In the genomic region with DNA sequence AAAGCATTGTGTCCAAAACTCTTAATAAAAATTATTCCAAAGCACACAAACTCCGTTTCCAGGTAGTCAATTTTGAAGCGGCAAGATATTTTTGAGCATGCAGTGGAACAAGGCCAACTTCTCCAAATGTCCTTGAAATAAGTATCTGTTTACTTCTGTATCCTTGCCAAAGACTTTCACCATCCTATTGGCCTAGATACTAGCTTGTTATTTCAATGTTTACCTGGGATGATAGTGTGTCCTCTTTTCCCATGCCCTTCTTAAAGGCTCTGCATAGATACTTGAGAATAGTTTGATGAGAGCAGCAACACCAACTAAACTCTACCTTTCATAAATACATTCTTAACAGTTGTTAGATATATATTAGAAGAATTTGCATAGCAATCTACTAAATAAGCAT, we compare ENCODE assay signal across 25 cellular contexts.
DNase-seq lines count a peak whose midpoint lies in the region; ATAC-seq, FAIRE-seq and TF ChIP-seq lines count a peak whose summit lies in the region.
"Had no signal": no experiment of that assay in that cellular context is flagged by ENCODE, and none has a peak within 500 bp of the region (broad histone marks: within the 10 kb centered on the region; RNA-seq: fewer than 3 reads in every experiment).

No MANE protein-coding gene starts in this region.

- WGBS in liver = 39% methylated on average over 2 of the region's 2 CpGs
- 2% methylated on average over 2 of the region's 2 CpGs for WGBS in HepG2 (ENCODE audit: low lambda C conversion rate)
- WGBS in tibial nerve, 2 donors = 88 to 93% methylated on average over 2 of the region's 2 CpGs

- ATAC-seq in HepG2 (no peak), left lung (peak; percentile 57)

- H3K9me3 ChIP-seq in liver (ENCODE audit: control insufficient read depth in 4 of 4, low read length in 3 of 4) = no peaks in the 10 kb centered on the region
- no peaks in the 10 kb centered on the region for H3K9me3 ChIP-seq in HepG2 (ENCODE audit: low read length)
- H3K9me3 ChIP-seq in left lung = no peaks in the 10 kb centered on the region
- no peaks in the 10 kb centered on the region for H3K9me3 ChIP-seq in tibial nerve
- H3K9me3 ChIP-seq: MG63, Peyer's patch had no signal

- no peaks in the 10 kb centered on the region for H4K20me1 ChIP-seq in HepG2 (ENCODE audit: insufficient read depth, low read length)

- H3K36me3 ChIP-seq in liver (ENCODE audit: control insufficient read depth in 4 of 4, insufficient read depth in 3 of 4, low read depth in 1 of 4, low read length in 3 of 4) (no peaks in the 10 kb centered on the region), HepG2 (replicated peaks in 1 of 2; ENCODE audit: control insufficient read depth in 1 of 2, insufficient read depth in 2 of 2, low read length in 2 of 2) (no peaks in the 10 kb centered on the region), left lung (no peaks in the 10 kb centered on the region), tibial nerve (no peaks in the 10 kb centered on the region)
- H3K36me3 ChIP-seq: MG63, Peyer's patch had no signal

- DNase-seq in HepG2 (ENCODE audit: low spot score) = no peak
- DNase-seq in NCI-H446 treated with DMSO at 0.1 percent for 48 hours (lab: John Stamatoyannopoulos, UW) = peak; percentile 44
- DNase-seq in left lung = no peak
- no peak for DNase-seq in NCI-H2227 (lab: John Stamatoyannopoulos, UW; ENCODE audit: unreplicated experiment)
- DNase-seq in tibial nerve (ENCODE audit: low spot score in 2 of 2) = no peak
- DNase-seq in activated CD4-positive, alpha-beta T cell treated with anti-CD3 and anti-CD28 coated beads, Interleukin-2, amount 10 ng/mL, durations not matched to agents 7 days and 5 days = no peak
- DNase-seq: C1 segment of cervical spinal cord; CD4-positive, alpha-beta memory T cell; COR-L47; DND-41; KBM-7; MG63; NCI-H1417; NCI-H1694; NCI-H2029 treated with DMSO at 0.1 percent for 48 hours; NCI-H2171; NCI-H345; NCI-H524; NCI-H748 treated with DMSO at 0.1 percent for 48 hours; Peyer's patch; SHP77 treated with DMSO at 0.1 percent for 48 hours had no signal

- TF ChIP-seq POLR2A in HepG2 (IDR thresholded peaks at IDR 0.05; ENCODE audit: insufficient read depth in 1 of 2, low read depth in 2 of 2, low read length in 2 of 2) (no peak), tibial nerve (IDR thresholded peaks at IDR 0.05) (no peak)

- no peaks in the 10 kb centered on the region for H3K79me2 ChIP-seq in HepG2 (ENCODE audit: insufficient read depth, low read length)

- in situ Hi-C loops in HepG2 (cut with HindIII; ENCODE audit: extremely low pct_ligation_motif_present, low pct_unique_long_range_greater_than_20kb) = no loop called here

- H3K27me3 ChIP-seq in liver (ENCODE audit: control insufficient read depth in 4 of 4, insufficient read depth in 4 of 4, low read length in 3 of 4) (no peaks in the 10 kb centered on the region), HepG2 (ENCODE audit: control insufficient read depth in 1 of 2, insufficient read depth in 2 of 2, low read length in 2 of 2) (no peaks in the 10 kb centered on the region), left lung (no peaks in the 10 kb centered on the region), tibial nerve (no peaks in the 10 kb centered on the region)
- H3K27me3 ChIP-seq: MG63, Peyer's patch had no signal

- no peak for TF ChIP-seq EP300 in HepG2 (IDR thresholded peaks at IDR 0.05; ENCODE audit: low read depth in 2 of 2, low read length in 2 of 2)
- no peak for TF ChIP-seq EP300 in HepG2 (CRISPR knock-in tag; IDR thresholded peaks at IDR 0.05; ENCODE audit: borderline replicate concordance)
- no peak for TF ChIP-seq EP300 in tibial nerve (IDR thresholded peaks at IDR 0.05)

- no peaks in the 10 kb centered on the region for H3K27me3 Mint-ChIP-seq in activated CD4-positive, alpha-beta T cell treated with anti-CD3 and anti-CD28 coated beads, Interleukin-2, amount 10 ng/mL, durations not matched to agents 7 days and 5 days

- H3K27ac Mint-ChIP-seq in activated CD4-positive, alpha-beta T cell treated with anti-CD3 and anti-CD28 coated beads, Interleukin-2, amount 10 ng/mL, durations not matched to agents 7 days and 5 days = no peak overlapping the region
- H3K27ac Mint-ChIP-seq: CD4-positive, alpha-beta memory T cell had no signal

- peak; percentile 34 to 38 for TF ChIP-seq RAD21 in liver (IDR thresholded peaks at IDR 0.05)
- no peak for TF ChIP-seq RAD21 in HepG2 (CRISPR knock-in tag; IDR thresholded peaks at IDR 0.05)

- H3K9ac ChIP-seq in liver (ENCODE audit: low read depth in 1 of 2, low read length in 2 of 2) (peak overlapping the region in 1 of 2 donors; percentile 58), HepG2 (ENCODE audit: insufficient read depth, low read depth, low read length) (no peak overlapping the region)

- CTCF ChIA-PET in HepG2 (lab: Yijun Ruan, JAX; ENCODE audit: low intra/inter-chr PET ratio, low total read pairs) = no interaction called here
- CTCF ChIA-PET in activated CD4-positive, alpha-beta T cell treated with anti-CD3 and anti-CD28 coated beads, Interleukin-2, amount 10 ng/mL, durations not matched to agents 7 days and 5 days (lab: Charles Lee) = no interaction called here

- no peak overlapping the region for H3K4me2 ChIP-seq in HepG2 (ENCODE audit: low read depth, low read length)

- no peaks in the 10 kb centered on the region for H3K9me3 Mint-ChIP-seq in activated CD4-positive, alpha-beta T cell treated with anti-CD3 and anti-CD28 coated beads, Interleukin-2, amount 10 ng/mL, durations not matched to agents 7 days and 5 days

- BruUV-seq in HepG2 (replicated peaks; lab: Mats Ljungman, UMichigan) = no TSS peak

- FAIRE-seq in HepG2 (lab: Jason Lieb, UNC) = no peak
- FAIRE-seq: H54, HTR-8/SVneo had no signal

- no peaks in the 10 kb centered on the region for H3K4me1 Mint-ChIP-seq in activated CD4-positive, alpha-beta T cell treated with anti-CD3 and anti-CD28 coated beads, Interleukin-2, amount 10 ng/mL, durations not matched to agents 7 days and 5 days

- H3K4me1 ChIP-seq in liver (ENCODE audit: control insufficient read depth in 4 of 4, insufficient read depth in 4 of 4, low read length in 3 of 4) (peaks cover 0 to 10% (median 6%) of the 10 kb centered on the region in 4 donors), HepG2 (ENCODE audit: insufficient read depth, low read length) (no peaks in the 10 kb centered on the region), left lung (no peaks in the 10 kb centered on the region), tibial nerve (no peaks in the 10 kb centered on the region)
- H3K4me1 ChIP-seq: Peyer's patch had no signal

- TF ChIP-seq CTCF in liver (IDR thresholded peaks at IDR 0.05; ENCODE audit: low read depth, low read length, missing input control) (no peak), HepG2 (CRISPR knock-in tag; IDR thresholded peaks at IDR 0.05) (no peak), left lung (IDR thresholded peaks at IDR 0.05) (no peak), tibial nerve (IDR thresholded peaks at IDR 0.05) (no peak)

- intact Hi-C loops in HepG2 (cut with micrococcal nuclease; ENCODE audit: unreplicated experiment) = no loop called here
- intact Hi-C loops in left lung (cut with DNase I) = no loop called here

- POLR2A ChIA-PET in HepG2 (lab: Yijun Ruan, JAX) = no interaction called here
- POLR2A ChIA-PET in activated CD4-positive, alpha-beta T cell treated with anti-CD3 and anti-CD28 coated beads, Interleukin-2, amount 10 ng/mL, durations not matched to agents 7 days and 5 days (lab: Charles Lee) = no interaction called here

- no peak overlapping the region for H2AFZ ChIP-seq in HepG2 (ENCODE audit: low read length)

- no peak overlapping the region for H3K4me3 Mint-ChIP-seq in activated CD4-positive, alpha-beta T cell treated with anti-CD3 and anti-CD28 coated beads, Interleukin-2, amount 10 ng/mL, durations not matched to agents 7 days and 5 days
- H3K4me3 Mint-ChIP-seq: CD4-positive, alpha-beta memory T cell had no signal

- H3K27ac ChIP-seq in liver (ENCODE audit: low read depth in 1 of 2, low read length in 2 of 2) = peak overlapping the region in 1 of 2 donors; percentile 12
- H3K27ac ChIP-seq in HepG2 (ENCODE audit: extremely low read length, insufficient read depth, low read length) = no peak overlapping the region
- H3K27ac ChIP-seq in left lung = no peak overlapping the region
- no peak overlapping the region for H3K27ac ChIP-seq in tibial nerve
- H3K27ac ChIP-seq: Peyer's patch, SK-N-MC had no signal

- H3K4me3 ChIP-seq in liver (ENCODE audit: low read depth in 1 of 3, low read length in 3 of 3) (no peak overlapping the region), HepG2 (replicated peaks in 1 of 3; ENCODE audit: insufficient read depth in 1 of 3, low read depth in 2 of 3, low read length in 3 of 3) (no peak overlapping the region), left lung (no peak overlapping the region), tibial nerve (no peak overlapping the region)
- H3K4me3 ChIP-seq: MG63, Peyer's patch, SK-N-MC had no signal

- no peaks in the 10 kb centered on the region for H3K36me3 Mint-ChIP-seq in activated CD4-positive, alpha-beta T cell treated with anti-CD3 and anti-CD28 coated beads, Interleukin-2, amount 10 ng/mL, durations not matched to agents 7 days and 5 days (ENCODE audit: low read depth)
- H3K36me3 Mint-ChIP-seq: CD4-positive, alpha-beta memory T cell had no signal

TF ChIP-seq in liver, 16 proteins besides CTCF, POLR2A, EP300 and RAD21:
- TF ChIP-seq JUND (IDR thresholded peaks at IDR 0.05) (peak; percentile 12 to 24), FOXA2 (IDR thresholded peaks at IDR 0.05) (peak; percentile 74), RXRA (IDR thresholded peaks at IDR 0.05) (peak in 1 of 2 donors; percentile 43), HNF4A (conservative IDR thresholded peaks at IDR 0.05) (peak; percentile 31 to 38), MAX (IDR thresholded peaks at IDR 0.05) (no peak)

TF ChIP-seq in HepG2, 621 proteins besides CTCF, POLR2A, EP300 and RAD21:
- no peak for TF ChIP-seq BCL3 (CRISPR knock-in tag; IDR thresholded peaks at IDR 0.05)
